ENCODE assay signal across 14 cellular contexts in the genomic region with DNA sequence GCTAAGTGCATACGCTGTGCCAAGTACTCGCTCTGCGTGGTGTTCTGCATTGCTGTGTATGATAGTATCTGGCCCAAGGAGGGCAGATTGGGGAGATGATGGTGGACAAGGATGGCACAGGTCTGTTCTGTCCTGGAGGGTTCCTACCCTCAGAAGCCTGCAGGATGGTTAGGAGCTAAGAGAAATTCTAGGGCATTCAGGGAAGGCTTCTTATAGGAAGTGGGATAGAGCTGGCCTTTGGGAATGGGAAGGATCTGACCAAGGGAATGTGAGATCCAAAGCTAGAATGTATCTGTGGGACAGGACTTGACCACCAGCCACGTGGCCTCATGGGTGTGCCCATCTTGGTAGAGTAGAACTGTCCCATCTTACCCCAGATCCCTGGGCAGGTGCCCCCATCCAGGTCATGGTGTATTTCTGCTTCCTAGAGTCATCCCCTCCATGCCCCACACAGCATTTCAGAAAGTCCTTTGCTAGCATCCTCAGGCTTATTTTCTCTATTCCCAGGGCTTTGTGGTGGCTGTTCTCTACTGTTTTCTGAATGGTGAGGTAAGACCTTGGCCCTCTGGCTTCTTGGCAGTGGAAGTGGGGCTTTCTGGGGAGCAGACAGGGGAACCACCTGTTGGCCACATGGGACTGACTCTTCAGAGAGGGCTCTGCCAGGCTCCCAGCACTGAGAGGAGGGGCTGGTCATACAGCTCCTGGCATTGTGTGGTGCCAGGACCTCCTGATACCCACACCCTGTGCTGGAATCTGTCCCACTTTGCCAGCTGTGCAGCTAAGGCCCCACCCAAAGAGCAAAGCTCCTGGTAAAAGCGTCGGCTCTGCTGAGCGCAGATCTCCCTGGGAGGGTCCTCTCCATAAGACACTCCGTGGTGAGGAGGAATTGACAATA. TPM values are rescaled to one million over a fixed set of nuclear protein-coding genes. Genes with fewer than 3 reads are reported as not detected.
"Had no signal": no experiment of that assay in that cellular context is flagged by ENCODE, and none has a peak within 500 bp of the region (broad histone marks: within the 10 kb centered on the region; RNA-seq: fewer than 3 reads in every experiment).

No MANE protein-coding gene starts in this region.

- ATAC-seq: activated CD4-positive, alpha-beta T cell treated with anti-CD3 and anti-CD28 coated beads for 36 hours; activated CD8-positive, alpha-beta T cell treated with anti-CD3 and anti-CD28 coated beads for 36 hours; pancreas had no signal

- H3K36me3 ChIP-seq: pancreas, tibial artery had no signal

- DNase-seq: activated CD4-positive, alpha-beta T cell treated with anti-CD3 and anti-CD28 coated beads for 36 hours; activated CD8-positive, alpha-beta T cell treated with anti-CD3 and anti-CD28 coated beads for 36 hours; activated T-cell treated with anti-CD3 and anti-CD28 coated beads for 4 hours; effector memory CD4-positive, alpha-beta T cell; hypothalamus; pancreas; retina; T-helper 1 cell had no signal

- H3K9me3 ChIP-seq: pancreas, tibial artery had no signal

- H3K4me3 ChIP-seq: pancreas, SK-N-MC, tibial artery had no signal

- H3K4me1 ChIP-seq: pancreas, tibial artery had no signal

- H3K27me3 ChIP-seq: pancreas had no signal

- H3K27ac ChIP-seq: epithelial cell of prostate, pancreas, SK-N-MC, tibial artery, VCaP had no signal

RNA-seq across cellular contexts. Expression of a gene that starts 52.5 kb away (rescaled TPM):
- total RNA-seq: activated CD4-positive, alpha-beta T cell treated with anti-CD3 and anti-CD28 coated beads for 36 hours; activated CD8-positive, alpha-beta T cell treated with anti-CD3 and anti-CD28 coated beads for 36 hours; activated T-helper 2 cell treated with anti-CD3 and anti-CD28 coated beads, Interferon-gamma antibody, Interleukin-2, Interleukin-4, amounts not matched to agents 10 μg/mL and 5 μg/mL and 100 μg/mL, durations not matched to agents 14 hours and 24 hours and 36 hours; glomerular endothelial cell had no signal
